ENCODE assay signal across 8 cellular contexts in genomic region chr19:39407644-39408391, GRCh38. TPM values are rescaled to one million over a fixed set of nuclear protein-coding genes. Genes with fewer than 3 reads are reported as not detected.
DNase-seq lines count a peak whose midpoint lies in the region; ATAC-seq, FAIRE-seq and TF ChIP-seq lines count a peak whose summit lies in the region.

No MANE protein-coding gene starts in this region.

- no peak for FAIRE-seq in frontal cortex (lab: Jason Lieb, UNC)

- no peaks in the 10 kb centered on the region for H3K36me3 ChIP-seq in ES-I3 (ENCODE audit: insufficient read depth, low read length)

- no peaks in the 10 kb centered on the region for H3K9me3 ChIP-seq in ES-I3 (ENCODE audit: control insufficient read depth, insufficient read depth, low read length)
- no peaks in the 10 kb centered on the region for H3K9me3 ChIP-seq in iPS-18c (ENCODE audit: control insufficient read depth, insufficient read depth, low read length)

- ATAC-seq in HG02610 (IDR thresholded peaks at IDR 0.05; ENCODE audit: unreplicated experiment) = no peak

- in situ Hi-C loops in astrocyte of the cerebellum (cut with HindIII; ENCODE audit: low sequenced_read_pairs) = no loop called here

- H3K4me3 ChIP-seq in astrocyte of the cerebellum (ENCODE audit: low read depth, low read length) = peak overlapping the region; percentile 86
- H3K4me3 ChIP-seq in iPS-18c (ENCODE audit: insufficient read depth, low read depth, low read length) = peak overlapping the region; percentile 84

- H3K9ac ChIP-seq in ES-I3 (ENCODE audit: low read depth, low read length) = peak overlapping the region; percentile 97

- H3K4me1 ChIP-seq in ES-I3 (ENCODE audit: insufficient read depth, low read length) = peaks cover 15% of the 10 kb centered on the region

- no peak for TF ChIP-seq CTCF in astrocyte of the cerebellum (IDR thresholded peaks at IDR 0.05; ENCODE audit: low read depth, low read length, missing control alignments)

- DNase-seq in RPMI8226 (peak; percentile 85), astrocyte of the cerebellum (ENCODE audit: low read depth) (no peak), frontal cortex (ENCODE audit: low spot score in 2 of 2) (no peak), putamen (ENCODE audit: low spot score) (no peak)
- peak; percentile 59 for DNase-seq in stimulated activated CD4-positive, alpha-beta T cell treated with anti-CD3 and anti-CD28 coated beads, Interleukin-4, amount 100 ng/mL, for 24 hours

RNA-seq across cellular contexts. Expression of gene ZFP36, which starts 1.2 kb away (rescaled TPM):
- total RNA-seq in frontal cortex = 0.41 TPM

RNA-seq across cellular contexts. Expression of gene PLEKHG2, which starts 4.7 kb away (rescaled TPM):
- 17.5 TPM for total RNA-seq in frontal cortex

RNA-seq across cellular contexts. Expression of gene MED29, which starts 16.6 kb away (rescaled TPM):
- total RNA-seq in frontal cortex = 9.8 TPM

RNA-seq across cellular contexts. Expression of gene PAF1, which starts 16.9 kb away (rescaled TPM):
- 36.7 TPM for total RNA-seq in frontal cortex

RNA-seq across cellular contexts. Expression of gene RPS16, which starts 27.9 kb away (rescaled TPM):
- total RNA-seq in frontal cortex = 59.1 TPM

Comparison
In these comparisons a context has a peak if more than half of its experiments do, and no peak if none do; other contexts are left out.
1. DNase-seq: peak in RPMI8226 (single experiment) and stimulated activated CD4-positive, alpha-beta T cell treated with anti-CD3 and anti-CD28 coated beads, Interleukin-4, amount 100 ng/mL, for 24 hours (single experiment); none in astrocyte of the cerebellum (single experiment), frontal cortex (0 of 2) and putamen (single experiment).